ENCODE assay signal across 14 cellular contexts in the genomic region with DNA sequence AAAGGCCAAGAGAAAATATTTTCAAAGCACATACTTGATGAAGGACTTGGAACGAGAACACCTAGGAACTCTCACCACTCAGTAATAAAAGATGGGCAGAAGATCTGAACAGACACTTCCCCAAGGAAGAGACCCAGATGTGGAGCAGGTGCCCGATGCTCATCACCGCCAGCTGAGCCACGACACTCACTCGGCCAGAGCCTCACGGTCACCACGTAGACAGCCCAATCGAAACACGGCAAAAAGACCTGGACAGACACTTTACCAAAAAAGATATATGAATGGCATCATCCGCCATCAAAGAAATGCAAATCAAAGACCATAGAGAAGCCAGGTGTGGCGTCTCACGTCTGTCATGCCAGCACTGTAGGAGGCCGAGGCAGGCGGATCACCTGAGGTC. TPM values are rescaled to one million over a fixed set of nuclear protein-coding genes. Genes with fewer than 3 reads are reported as not detected.
DNase-seq lines count a peak whose midpoint lies in the region; ATAC-seq, FAIRE-seq and TF ChIP-seq lines count a peak whose summit lies in the region.
"Had no signal": no experiment of that assay in that cellular context is flagged by ENCODE, and none has a peak within 500 bp of the region (broad histone marks: within the 10 kb centered on the region; RNA-seq: fewer than 3 reads in every experiment).

No MANE protein-coding gene starts in this region.

- 86% methylated on average over 14 of the region's 14 CpGs for WGBS in mammary epithelial cell (ENCODE audit: low coverage, missing lambda C conversion rate)

- no peak overlapping the region for H3K9ac ChIP-seq in kidney (ENCODE audit: low read length in 2 of 2)
- H3K9ac ChIP-seq in mammary epithelial cell (ENCODE audit: insufficient read depth, low read length): no peak overlapping the region

- H3K27me3 Mint-ChIP-seq in T-helper 1 cell treated with Interleukin-12 subunit alpha and Interleukin-12 subunit beta and Interleukin-4 antibody, amounts not matched to agents 30 μg/mL and 1 μg/mL, for 36 hours (ENCODE audit: low read depth): no peaks in the 10 kb centered on the region
- no peaks in the 10 kb centered on the region for H3K27me3 Mint-ChIP-seq in natural killer cell treated with Interleukin-12 subunit alpha and Interleukin-12 subunit beta and Interleukin-15 and Interleukin-18, amount 100 ng/mL, for 72 hours
- H3K27me3 Mint-ChIP-seq in natural killer cell (ENCODE audit: low read depth in 2 of 2): no peaks in the 10 kb centered on the region

- dilution Hi-C loops in mammary epithelial cell (cut with HindIII; ENCODE audit: low sequenced_read_pairs): no loop called here

- in situ Hi-C loops in mammary epithelial cell (cut with MboI; ENCODE audit: low sequenced_read_pairs in 2 of 2): no loop called here

- H3K36me3 Mint-ChIP-seq in T-helper 1 cell treated with Interleukin-12 subunit alpha and Interleukin-12 subunit beta and Interleukin-4 antibody, amounts not matched to agents 30 μg/mL and 1 μg/mL, for 36 hours (ENCODE audit: low read depth): no peaks in the 10 kb centered on the region
- H3K36me3 Mint-ChIP-seq in natural killer cell treated with Interleukin-12 subunit alpha and Interleukin-12 subunit beta and Interleukin-15 and Interleukin-18, amount 100 ng/mL, for 72 hours: no peaks in the 10 kb centered on the region
- no peaks in the 10 kb centered on the region for H3K36me3 Mint-ChIP-seq in natural killer cell

- no peaks in the 10 kb centered on the region for H3K9me3 Mint-ChIP-seq in T-helper 1 cell treated with Interleukin-12 subunit alpha and Interleukin-12 subunit beta and Interleukin-4 antibody, amounts not matched to agents 30 μg/mL and 1 μg/mL, for 36 hours
- no peaks in the 10 kb centered on the region for H3K9me3 Mint-ChIP-seq in natural killer cell treated with Interleukin-12 subunit alpha and Interleukin-12 subunit beta and Interleukin-15 and Interleukin-18, amount 100 ng/mL, for 72 hours
- no peaks in the 10 kb centered on the region for H3K9me3 Mint-ChIP-seq in natural killer cell
- H3K9me3 Mint-ChIP-seq: H9 had no signal

- no peak for DNase-seq in T-helper 1 cell
- no peak for DNase-seq in natural killer cell treated with Interleukin-12 subunit alpha and Interleukin-12 subunit beta and Interleukin-15 and Interleukin-18, amount 100 ng/mL, for 72 hours (ENCODE audit: low spot score)
- no peak for DNase-seq in natural killer cell
- DNase-seq in kidney: peak; percentile 32
- DNase-seq in mammary epithelial cell: no peak
- DNase-seq in stimulated activated CD4-positive, alpha-beta T cell treated with anti-CD3 and anti-CD28 coated beads, Interleukin-2, amount 100 ng/mL, for 48 hours: no peak
- DNase-seq: Calu3, DMS79, GOT3, H9 had no signal

- H3K4me2 ChIP-seq in mammary epithelial cell (ENCODE audit: insufficient read depth, low read depth, low read length): no peak overlapping the region

- CTCF ChIA-PET in mammary epithelial cell (lab: Charles Lee; ENCODE audit: low non-redundant PET): no interaction called here

- H3K36me3 ChIP-seq in kidney (ENCODE audit: control insufficient read depth in 1 of 2, insufficient read depth in 2 of 2, low read length in 2 of 2): no peaks in the 10 kb centered on the region
- H3K36me3 ChIP-seq in mammary epithelial cell (ENCODE audit: insufficient read depth, low read length): no peaks in the 10 kb centered on the region

- H3K27ac ChIP-seq in kidney (ENCODE audit: low read depth in 2 of 2, low read length in 2 of 2): no peak overlapping the region
- no peak overlapping the region for H3K27ac ChIP-seq in mammary epithelial cell (ENCODE audit: insufficient read depth, low read depth, low read length)
- H3K27ac ChIP-seq: 22Rv1 had no signal

- no peak for FAIRE-seq in kidney (lab: Jason Lieb, UNC)
- FAIRE-seq: GM12891 had no signal

- no peaks in the 10 kb centered on the region for H3K79me2 ChIP-seq in mammary epithelial cell (ENCODE audit: insufficient read depth, low read length)

- intact Hi-C loops in natural killer cell (cut with micrococcal nuclease): no loop called here
- intact Hi-C loops in kidney (cut with DNase I): no loop called here
- intact Hi-C loops in mammary epithelial cell (cut with micrococcal nuclease): no loop called here

- no peak for TF ChIP-seq CTCF in natural killer cell (IDR thresholded peaks at IDR 0.05)
- no peak for TF ChIP-seq CTCF in kidney (IDR thresholded peaks at IDR 0.05; ENCODE audit: borderline replicate concordance, extremely low read depth, insufficient read depth)
- no peak for TF ChIP-seq CTCF in mammary epithelial cell (conservative IDR thresholded peaks at IDR 0.05 in 1 of 2, IDR thresholded peaks at IDR 0.05 in 1 of 2; ENCODE audit: extremely low read depth in 1 of 2, insufficient read depth in 1 of 2, low read depth in 1 of 2, low read length in 2 of 2)

- H3K9me3 ChIP-seq in kidney (ENCODE audit: control insufficient read depth in 1 of 2, low read length in 2 of 2): no peaks in the 10 kb centered on the region
- H3K9me3 ChIP-seq in mammary epithelial cell (replicated peaks; ENCODE audit: insufficient read depth, low read length): no peaks in the 10 kb centered on the region

- no peak for ATAC-seq in natural killer cell treated with Interleukin-12 subunit alpha and Interleukin-12 subunit beta and Interleukin-15 and Interleukin-18, amount 100 ng/mL, for 72 hours
- no peak for ATAC-seq in natural killer cell
- ATAC-seq in GM19452 (IDR thresholded peaks at IDR 0.05; ENCODE audit: unreplicated experiment): no peak

- BruUV-seq in mammary epithelial cell (replicated peaks; lab: Mats Ljungman, UMichigan): no TSS peak

- H3K4me3 Mint-ChIP-seq in T-helper 1 cell treated with Interleukin-12 subunit alpha and Interleukin-12 subunit beta and Interleukin-4 antibody, amounts not matched to agents 30 μg/mL and 1 μg/mL, for 36 hours: no peak overlapping the region
- peak overlapping the region; percentile 10 for H3K4me3 Mint-ChIP-seq in natural killer cell treated with Interleukin-12 subunit alpha and Interleukin-12 subunit beta and Interleukin-15 and Interleukin-18, amount 100 ng/mL, for 72 hours
- H3K4me3 Mint-ChIP-seq in natural killer cell: no peak overlapping the region
- H3K4me3 Mint-ChIP-seq: H9 had no signal

- H3K4me1 ChIP-seq in kidney (ENCODE audit: control insufficient read depth in 1 of 2, insufficient read depth in 1 of 2, low read depth in 1 of 2, low read length in 2 of 2) (peaks cover 0 to 6% of the 10 kb centered on the region in 2 donors), mammary epithelial cell (ENCODE audit: insufficient read depth, low read length) (no peaks in the 10 kb centered on the region)

- no peak overlapping the region for H2AFZ ChIP-seq in mammary epithelial cell (ENCODE audit: low read depth, low read length)

- H3K27me3 ChIP-seq in mammary epithelial cell (ENCODE audit: insufficient read depth, low read length): no peaks in the 10 kb centered on the region

- no peaks in the 10 kb centered on the region for H4K20me1 ChIP-seq in mammary epithelial cell (ENCODE audit: insufficient read depth, low read length)

- H3K4me3 ChIP-seq in kidney (ENCODE audit: low read length in 2 of 2): no peak overlapping the region
- no peak overlapping the region for H3K4me3 ChIP-seq in mammary epithelial cell (replicated peaks in 1 of 3; ENCODE audit: insufficient read depth in 1 of 3, low read depth in 2 of 3, low read length in 3 of 3)

- H3K27ac Mint-ChIP-seq in T-helper 1 cell treated with Interleukin-12 subunit alpha and Interleukin-12 subunit beta and Interleukin-4 antibody, amounts not matched to agents 30 μg/mL and 1 μg/mL, for 36 hours: peak overlapping the region; percentile 46
- no peak overlapping the region for H3K27ac Mint-ChIP-seq in natural killer cell treated with Interleukin-12 subunit alpha and Interleukin-12 subunit beta and Interleukin-15 and Interleukin-18, amount 100 ng/mL, for 72 hours
- no peak overlapping the region for H3K27ac Mint-ChIP-seq in natural killer cell
- H3K27ac Mint-ChIP-seq: H9 had no signal

- H3K4me1 Mint-ChIP-seq in T-helper 1 cell treated with Interleukin-12 subunit alpha and Interleukin-12 subunit beta and Interleukin-4 antibody, amounts not matched to agents 30 μg/mL and 1 μg/mL, for 36 hours (ENCODE audit: low read depth): peaks cover 13% of the 10 kb centered on the region
- H3K4me1 Mint-ChIP-seq in natural killer cell treated with Interleukin-12 subunit alpha and Interleukin-12 subunit beta and Interleukin-15 and Interleukin-18, amount 100 ng/mL, for 72 hours (ENCODE audit: low read depth in 2 of 2): no peaks in the 10 kb centered on the region
- H3K4me1 Mint-ChIP-seq in natural killer cell: no peaks in the 10 kb centered on the region

RNA-seq across cellular contexts. Expression of gene SLC2A4RG, which starts 41.6 kb away (rescaled TPM):
- 10 to 100 TPM; 21.0 to 31.1 TPM for total RNA-seq in natural killer cell treated with Interleukin-12 subunit alpha and Interleukin-12 subunit beta and Interleukin-15 and Interleukin-18, amount 100 ng/mL, for 72 hours
- total RNA-seq in natural killer cell: 100 to 1,000 TPM in 1 of 3 donors, 10 to 100 TPM in 2; 90.4 to 100 (median 95.5) TPM
- 154 TPM for total RNA-seq in kidney
- polyA plus RNA-seq in kidney (ENCODE audit: insufficient read depth, low read depth, low replicate concordance): 171 TPM
- total RNA-seq in mammary epithelial cell: 100 to 1,000 TPM in 1 of 2 donors, 10 to 100 TPM in 1; 35.8 to 101 TPM
- 35.8 TPM for polyA plus RNA-seq in mammary epithelial cell
- polyA minus RNA-seq in mammary epithelial cell: 15.7 TPM

RNA-seq across cellular contexts. Expression of gene LIME1, which starts 44.7 kb away (rescaled TPM):
- total RNA-seq in natural killer cell treated with Interleukin-12 subunit alpha and Interleukin-12 subunit beta and Interleukin-15 and Interleukin-18, amount 100 ng/mL, for 72 hours: 10 to 100 TPM in 1 of 2 donors, 1 to 10 TPM in 1; 9.3 to 15.7 TPM
- total RNA-seq in natural killer cell: 10 to 100 TPM; 86.5 to 94.4 (median 91.7) TPM
- 12.1 TPM for total RNA-seq in kidney
- polyA plus RNA-seq in kidney (ENCODE audit: insufficient read depth, low read depth, low replicate concordance): 114 TPM
- 1 to 10 TPM; 2.7 to 8.1 TPM for total RNA-seq in mammary epithelial cell
- 2.0 TPM for polyA plus RNA-seq in mammary epithelial cell
- polyA minus RNA-seq in mammary epithelial cell: not detected

RNA-seq across cellular contexts. Expression of gene ZBTB46, which starts 49.9 kb away (rescaled TPM):
- total RNA-seq in natural killer cell treated with Interleukin-12 subunit alpha and Interleukin-12 subunit beta and Interleukin-15 and Interleukin-18, amount 100 ng/mL, for 72 hours: 1 to 10 TPM in 1 of 2 donors, under 1 TPM in 1; 0.25 to 1.2 TPM
- total RNA-seq in natural killer cell (1 to 10 TPM; 1.1 TPM), kidney (24.0 TPM), mammary epithelial cell (1 to 10 TPM in 1 of 2 donors, under 1 TPM in 1; 0.52 to 1.5 TPM)
- polyA plus RNA-seq in kidney (ENCODE audit: insufficient read depth, low read depth, low replicate concordance) (4.5 TPM), mammary epithelial cell (0.12 TPM)
- not detected for polyA minus RNA-seq in mammary epithelial cell

Comparison
In these comparisons a context has a peak if more than half of its experiments do, and no peak if none do; other contexts are left out.
1. RNA of gene ZBTB46, which starts 49.9 kb away (total RNA-seq): 24.0 TPM in kidney (single experiment); 0.52 to 1.5 TPM in mammary epithelial cell, 0.25 to 1.2 TPM in natural killer cell treated with Interleukin-12 subunit alpha and Interleukin-12 subunit beta and Interleukin-15 and Interleukin-18, amount 100 ng/mL, for 72 hours and 1.1 TPM in natural killer cell; every median in the first group is over 10 times any median in the second.